In the genomic region with DNA sequence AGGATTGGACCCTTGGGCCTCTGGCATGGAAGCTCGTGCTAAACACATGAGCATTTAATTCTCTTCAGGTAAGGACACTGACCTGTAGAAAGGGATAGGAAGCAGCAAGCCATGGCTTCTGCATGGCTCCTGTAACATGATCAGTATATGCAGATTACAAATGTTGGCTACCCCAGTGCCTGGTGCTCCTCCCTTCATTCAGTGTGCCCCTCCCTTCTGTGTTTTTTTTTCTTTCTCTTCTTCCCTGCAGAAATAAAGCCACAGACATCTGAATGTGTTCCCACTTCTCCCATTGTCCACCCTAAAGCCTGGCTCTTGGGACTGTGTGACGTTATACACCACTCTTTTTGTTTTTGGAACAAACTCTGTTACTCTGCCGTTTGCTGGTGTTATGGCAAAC, we compare ENCODE assay signal across 14 cellular contexts. TPM values are rescaled to one million over a fixed set of nuclear protein-coding genes. Genes with fewer than 3 reads are reported as not detected.
DNase-seq lines count a peak whose midpoint lies in the region; ATAC-seq and TF ChIP-seq lines count a peak whose summit lies in the region.
"Had no signal": no experiment of that assay in that cellular context is flagged by ENCODE, and none has a peak within 500 bp of the region (broad histone marks: within the 10 kb centered on the region; RNA-seq: fewer than 3 reads in every experiment).

No MANE protein-coding gene starts in this region.

- peak overlapping the region; percentile 2 for H3K4me3 Mint-ChIP-seq in Calu3 (ENCODE audit: low read depth, unreplicated experiment)
- peak overlapping the region; percentile 27 for H3K4me3 Mint-ChIP-seq in activated T-helper 17 cell treated with anti-CD3 and anti-CD28 coated beads, Interleukin-2, amount 50 U/mL, for 72 hours
- H3K4me3 Mint-ChIP-seq: neural crest cell had no signal

- H3K9me3 ChIP-seq in tibial artery = no peaks in the 10 kb centered on the region

- H3K27ac Mint-ChIP-seq in Calu3 (ENCODE audit: unreplicated experiment) = peak overlapping the region; percentile 87
- H3K27ac Mint-ChIP-seq in activated T-helper 17 cell treated with anti-CD3 and anti-CD28 coated beads, Interleukin-2, amount 50 U/mL, for 72 hours = peak overlapping the region; percentile 40

- H3K27me3 ChIP-seq in tibial artery = no peaks in the 10 kb centered on the region

- H3K4me1 Mint-ChIP-seq in Calu3 (ENCODE audit: low read depth, unreplicated experiment) = peaks cover 88% of the 10 kb centered on the region
- H3K4me1 Mint-ChIP-seq in activated T-helper 17 cell treated with anti-CD3 and anti-CD28 coated beads, Interleukin-2, amount 50 U/mL, for 72 hours = peaks cover 56% of the 10 kb centered on the region

- DNase-seq in Calu3 (no peak), HT1080 (ENCODE audit: low read depth) (peak; percentile 34), left lobe of liver (ENCODE audit: low spot score) (no peak), NCI-H524 (lab: John Stamatoyannopoulos, UW) (no peak), tibial artery (no peak)
- DNase-seq: activated CD4-positive, CD25-positive, alpha-beta regulatory T cell treated with anti-CD3 and anti-CD28 coated beads, Interleukin-2, amount 50 U/mL, for 72 hours; activated gamma-delta T cell; GF-D8; mammary epithelial cell; NCI-H1694 treated with DMSO at 0.1 percent for 48 hours; NCI-H524 treated with DMSO at 0.1 percent for 48 hours had no signal

- no TSS peak for BruUV-seq in Calu3 (replicated peaks; lab: Mats Ljungman, UMichigan)

- peaks cover 0 to 67% (median 44%) of the 10 kb centered on the region in 4 donors for H3K4me1 ChIP-seq in tibial artery

- ATAC-seq in activated T-helper 17 cell treated with anti-CD3 and anti-CD28 coated beads, Interleukin-2, amount 50 U/mL, for 72 hours (replicated peaks) = no peak
- peak; percentile 29 for ATAC-seq in left lobe of liver
- ATAC-seq in GM19395 (IDR thresholded peaks at IDR 0.05; ENCODE audit: unreplicated experiment) = no peak

- H3K27me3 Mint-ChIP-seq in Calu3 (ENCODE audit: unreplicated experiment) = no peaks in the 10 kb centered on the region
- H3K27me3 Mint-ChIP-seq in activated T-helper 17 cell treated with anti-CD3 and anti-CD28 coated beads, Interleukin-2, amount 50 U/mL, for 72 hours = no peaks in the 10 kb centered on the region

- peaks cover 27% of the 10 kb centered on the region for H3K36me3 Mint-ChIP-seq in Calu3 (ENCODE audit: insufficient read depth, unreplicated experiment)
- peaks cover 5% of the 10 kb centered on the region for H3K36me3 Mint-ChIP-seq in activated T-helper 17 cell treated with anti-CD3 and anti-CD28 coated beads, Interleukin-2, amount 50 U/mL, for 72 hours (ENCODE audit: low read depth)

- H3K4me3 ChIP-seq in tibial artery = no peak overlapping the region

- no peak for TF ChIP-seq CTCF in Calu3 (IDR thresholded peaks at IDR 0.05; ENCODE audit: unreplicated experiment)
- no peak for TF ChIP-seq CTCF in tibial artery (IDR thresholded peaks at IDR 0.05)

- CTCF ChIA-PET in Calu3 (lab: Charles Lee) = interaction anchor here (1.0 to 1.7 kb wide), 3 partner anchors 44 to 54 kb away, joined by 3 to 5 read pairs (median 4); no protein-coding TSS in a partner anchor

- H3K36me3 ChIP-seq in tibial artery = no peaks in the 10 kb centered on the region

- intact Hi-C loops in Calu3 (cut with micrococcal nuclease; ENCODE audit: unreplicated experiment) = no loop called here
- intact Hi-C loops in tibial artery (cut with DNase I; ENCODE audit: low total_unique reads) = no loop called here

- no peak overlapping the region for H3K27ac ChIP-seq in tibial artery

- no peaks in the 10 kb centered on the region for H3K9me3 Mint-ChIP-seq in Calu3 (ENCODE audit: low read depth, unreplicated experiment)
- H3K9me3 Mint-ChIP-seq in activated T-helper 17 cell treated with anti-CD3 and anti-CD28 coated beads, Interleukin-2, amount 50 U/mL, for 72 hours = no peaks in the 10 kb centered on the region
- H3K9me3 Mint-ChIP-seq: neural crest cell had no signal

RNA-seq across cellular contexts. Expression of a gene that starts 53.0 kb away (rescaled TPM):
- total RNA-seq in Calu3 (2022) = 112 and 118 TPM in 2 replicates
- 4.8 and 9.9 TPM in 2 replicates for total RNA-seq in HT1080 (2014; rRNA removed; shearing (Covaris generic))
- polyA plus RNA-seq in HT1080 (2015; cell fraction: cytosol; rRNA removed) = 7.1 and 7.7 TPM in 2 replicates
- polyA plus RNA-seq in HT1080 (2015; cell fraction: nucleus; rRNA removed) = 10.0 and 10.4 TPM in 2 replicates
- total RNA-seq in activated T-helper 17 cell treated with anti-CD3 and anti-CD28 coated beads, Interleukin-2, amount 50 U/mL, for 72 hours = 10 to 100 TPM in 1 of 2 donors, 1 to 10 TPM in 1; 7.8 to 12.0 TPM
- total RNA-seq in left lobe of liver = 7.4 TPM
